In the genomic region with DNA sequence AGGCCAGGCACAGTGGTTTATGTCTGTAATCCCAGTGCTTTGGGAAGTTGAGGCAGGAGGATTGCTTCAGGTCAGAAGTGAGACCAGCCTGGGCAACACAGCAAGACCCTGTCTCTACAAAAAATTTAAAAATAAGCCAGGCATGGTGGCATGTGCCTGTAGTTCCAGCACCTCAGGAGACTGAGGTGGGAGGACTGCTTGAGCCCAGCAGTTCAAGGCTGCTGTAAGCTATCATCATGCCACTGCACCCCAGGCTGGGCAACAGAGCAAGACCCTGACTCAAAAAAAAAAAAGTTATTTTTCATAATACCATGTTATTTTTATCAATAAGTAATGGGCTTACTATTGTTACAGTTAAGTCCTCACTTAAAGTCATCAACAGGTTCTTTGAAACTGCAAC, we compare ENCODE assay signal across 6 cellular contexts.
"Had no signal": no experiment of that assay in that cellular context is flagged by ENCODE, and none has a peak within 500 bp of the region (broad histone marks: within the 10 kb centered on the region; RNA-seq: fewer than 3 reads in every experiment).

No MANE protein-coding gene starts in this region.

- FAIRE-seq: G401.6, GM12878, GM12891, GM19239 had no signal

- H3K4me3 ChIP-seq: GM12878 had no signal

- DNase-seq: GDM1, GF-D8 had no signal

- ATAC-seq: GM12878 had no signal
